Comparison of ENCODE assay signal across 31 cellular contexts in the genomic region with DNA sequence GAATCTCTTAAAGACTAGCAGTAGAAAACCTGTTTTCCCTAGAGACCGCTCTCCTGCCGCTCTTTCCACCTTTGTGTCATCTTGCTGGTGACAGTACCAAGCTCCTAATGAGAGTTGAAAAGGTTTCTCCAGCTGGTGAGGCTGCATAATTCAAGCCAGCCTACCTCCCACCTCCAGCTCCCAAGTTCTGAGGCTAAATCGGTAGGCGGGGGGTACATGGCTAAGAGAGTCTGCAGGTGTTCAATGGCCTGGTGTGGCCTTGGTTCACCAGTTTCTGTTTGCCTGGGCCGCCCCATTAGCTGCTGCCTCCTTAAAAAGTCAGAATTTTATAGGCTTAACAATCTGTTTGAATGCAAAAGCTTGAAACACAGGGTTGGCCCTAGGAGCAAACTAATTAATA.
"Had no signal": no experiment of that assay in that cellular context is flagged by ENCODE, and none has a peak within 500 bp of the region (broad histone marks: within the 10 kb centered on the region; RNA-seq: fewer than 3 reads in every experiment).

No MANE protein-coding gene starts in this region.

- H2AFZ ChIP-seq: hepatocyte had no signal

- ATAC-seq: activated CD8-positive, alpha-beta memory T cell treated with anti-CD3 and anti-CD28 coated beads, Interleukin-2, amount 10 ng/mL, durations not matched to agents 7 days and 5 days; activated CD8-positive, alpha-beta T cell treated with anti-CD3 and anti-CD28 coated beads, Interleukin-2, amount 10 ng/mL, durations not matched to agents 7 days and 5 days; activated naive CD4-positive, alpha-beta T cell treated with anti-CD3 and anti-CD28 coated beads, Interleukin-2, amount 50 U/mL, for 72 hours; body of pancreas; gastroesophageal sphincter; left colon; pancreas; stimulated activated naive B cell treated with anti-CD40 and anti-IgM and Interleukin-4, amounts not matched to agents 10 μg/mL and 1 μg/mL and 100 μg/mL, for 72 hours had no signal

- H3K36me3 ChIP-seq: colonic mucosa, pancreas, prostate gland, sigmoid colon, vagina had no signal

- H3K9me3 ChIP-seq: body of pancreas, colonic mucosa, gastroesophageal sphincter, pancreas, prostate gland, sigmoid colon, stomach, thyroid gland, upper lobe of left lung, vagina had no signal

- H3K4me1 Mint-ChIP-seq: naive B cell; stimulated activated naive B cell treated with anti-CD40 and anti-IgM and Interleukin-4, amounts not matched to agents 10 μg/mL and 1 μg/mL and 100 μg/mL, for 72 hours had no signal

- H3K4me3 Mint-ChIP-seq: activated CD8-positive, alpha-beta memory T cell treated with anti-CD3 and anti-CD28 coated beads, Interleukin-2, amount 10 ng/mL, durations not matched to agents 7 days and 5 days; activated CD8-positive, alpha-beta T cell treated with anti-CD3 and anti-CD28 coated beads, Interleukin-2, amount 10 ng/mL, durations not matched to agents 7 days and 5 days; immature natural killer cell; mesothelial cell of epicardium; naive B cell; nephron progenitor cell; stimulated activated naive B cell treated with anti-CD40 and anti-IgM and Interleukin-4, amounts not matched to agents 10 μg/mL and 1 μg/mL and 100 μg/mL, for 72 hours had no signal

- H3K27ac ChIP-seq: body of pancreas, colonic mucosa, gastroesophageal sphincter, hepatocyte, pancreas, prostate gland, sigmoid colon, stomach, thyroid gland, upper lobe of left lung, vagina had no signal

- H3K27me3 ChIP-seq: body of pancreas, colonic mucosa, gastroesophageal sphincter, hepatocyte, pancreas, sigmoid colon, stomach, thyroid gland, upper lobe of left lung, vagina had no signal

- FAIRE-seq: endothelial cell of umbilical vein, kidney, pancreas, small intestine had no signal

- H3K4me3 ChIP-seq: body of pancreas, colonic mucosa, gastroesophageal sphincter, hepatocyte, pancreas, prostate gland, sigmoid colon, stomach, thyroid gland, upper lobe of left lung, vagina had no signal

- H3K4me1 ChIP-seq: body of pancreas, colonic mucosa, pancreas, thyroid gland had no signal

- DNase-seq: activated CD8-positive, alpha-beta memory T cell treated with anti-CD3 and anti-CD28 coated beads, Interleukin-2, amount 10 ng/mL, durations not matched to agents 7 days and 5 days; activated CD8-positive, alpha-beta T cell treated with anti-CD3 and anti-CD28 coated beads, Interleukin-2, amount 10 ng/mL, durations not matched to agents 7 days and 5 days; activated T-cell treated with anti-CD3 and anti-CD28 coated beads, Interleukin-2, amount 50 U/mL, for 48 hours; aorta; body of pancreas; cerebellar nuclear complex; colonic mucosa; effector memory CD4-positive, alpha-beta T cell; immature natural killer cell; kidney; left colon; naive B cell; nephron progenitor cell; pancreas; retina; sigmoid colon; small intestine; stimulated activated CD4-positive, alpha-beta T cell treated with anti-CD3 and anti-CD28 coated beads, Interleukin-1b, Interleukin-23, amount 100 ng/mL, for 48 hours; stimulated activated naive B cell treated with anti-CD40 and anti-IgM and Interleukin-4, amounts not matched to agents 10 μg/mL and 1 μg/mL and 100 μg/mL, for 72 hours; stomach; T-helper 2 cell; thyroid gland; upper lobe of left lung had no signal

- H3K27ac Mint-ChIP-seq: activated CD8-positive, alpha-beta memory T cell treated with anti-CD3 and anti-CD28 coated beads, Interleukin-2, amount 10 ng/mL, durations not matched to agents 7 days and 5 days; activated CD8-positive, alpha-beta T cell treated with anti-CD3 and anti-CD28 coated beads, Interleukin-2, amount 10 ng/mL, durations not matched to agents 7 days and 5 days; activated naive CD4-positive, alpha-beta T cell treated with anti-CD3 and anti-CD28 coated beads, Interleukin-2, amount 50 U/mL, for 72 hours; activated T-helper 2 cell treated with anti-CD3 and anti-CD28 coated beads, Interferon-gamma antibody, Interleukin-2, Interleukin-4, amounts not matched to agents 10 μg/mL and 5 μg/mL and 100 μg/mL, durations not matched to agents 14 hours and 24 hours and 36 hours; immature natural killer cell; mesothelial cell of epicardium; naive B cell; nephron progenitor cell; stimulated activated naive B cell treated with anti-CD40 and anti-IgM and Interleukin-4, amounts not matched to agents 10 μg/mL and 1 μg/mL and 100 μg/mL, for 72 hours had no signal

- H3K4me2 ChIP-seq: hepatocyte had no signal

- H3K36me3 Mint-ChIP-seq: naive B cell; stimulated activated naive B cell treated with anti-CD40 and anti-IgM and Interleukin-4, amounts not matched to agents 10 μg/mL and 1 μg/mL and 100 μg/mL, for 72 hours had no signal

- H3K27me3 Mint-ChIP-seq: activated CD8-positive, alpha-beta memory T cell treated with anti-CD3 and anti-CD28 coated beads, Interleukin-2, amount 10 ng/mL, durations not matched to agents 7 days and 5 days; stimulated activated naive B cell treated with anti-CD40 and anti-IgM and Interleukin-4, amounts not matched to agents 10 μg/mL and 1 μg/mL and 100 μg/mL, for 72 hours had no signal

- H3K79me2 ChIP-seq: hepatocyte had no signal

- H3K9me3 Mint-ChIP-seq: stimulated activated naive B cell treated with anti-CD40 and anti-IgM and Interleukin-4, amounts not matched to agents 10 μg/mL and 1 μg/mL and 100 μg/mL, for 72 hours had no signal
